Comparison of ENCODE assay signal across 9 cellular contexts in the genomic region with DNA sequence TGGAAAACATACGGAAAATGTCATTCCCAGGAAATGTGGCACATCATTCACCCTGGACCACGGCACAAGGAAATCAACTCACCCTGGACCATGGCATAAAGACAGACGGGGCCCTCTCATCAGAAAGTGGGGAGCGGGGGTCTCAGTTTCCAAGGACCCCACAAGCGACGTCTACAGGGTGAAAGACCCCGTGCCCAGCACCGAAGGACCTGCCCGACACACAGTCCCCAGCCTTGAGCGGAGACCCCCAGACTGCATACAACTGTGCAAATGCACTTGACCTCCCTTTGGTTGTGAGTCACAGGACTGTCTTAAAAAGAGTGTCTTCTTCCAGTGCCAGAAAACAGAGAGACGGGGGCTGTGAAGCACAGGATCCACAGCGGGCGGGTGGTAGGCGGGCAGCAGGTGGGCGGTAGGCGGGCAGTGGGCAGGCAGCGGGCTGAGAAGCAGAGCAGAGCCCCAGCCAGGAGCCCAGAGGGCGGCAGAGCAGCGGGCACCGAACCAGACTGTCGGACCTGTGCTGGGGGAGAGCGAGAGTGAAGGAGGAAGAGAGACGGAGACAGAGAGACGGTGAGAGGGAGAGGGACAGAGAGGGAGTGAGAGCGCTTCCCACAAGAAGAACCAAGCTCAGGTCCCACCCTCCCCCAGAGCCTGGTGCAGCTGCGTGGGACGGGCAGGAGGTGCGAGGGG. TPM values are rescaled to one million over a fixed set of nuclear protein-coding genes. Genes with fewer than 3 reads are reported as not detected.
DNase-seq lines count a peak whose midpoint lies in the region; ATAC-seq and TF ChIP-seq lines count a peak whose summit lies in the region.
"Had no signal": no experiment of that assay in that cellular context is flagged by ENCODE, and none has a peak within 500 bp of the region (broad histone marks: within the 10 kb centered on the region; RNA-seq: fewer than 3 reads in every experiment).

No MANE protein-coding gene starts in this region.

- no CpG with 5 or more reads among the region's 28 CpGs for WGBS in H9 (ENCODE audit: extremely low coverage, insufficient read length, low lambda C conversion rate)

- H3K9me3 ChIP-seq in H9 (ENCODE audit: control insufficient read depth, low read depth, low read length) = no peaks in the 10 kb centered on the region

- no peak overlapping the region for H4K91ac ChIP-seq in H9 (ENCODE audit: insufficient read length, low read depth, low read length)

- H3K9me3 Mint-ChIP-seq in stimulated activated naive CD8-positive, alpha-beta T cell treated with anti-CD3 and anti-CD28 coated beads, Interleukin-15, Interleukin-2, amounts not matched to agents 100 ng/mL and 50 ng/mL, for 24 hours = no peaks in the 10 kb centered on the region
- no peaks in the 10 kb centered on the region for H3K9me3 Mint-ChIP-seq in effector memory CD8-positive, alpha-beta T cell
- H3K9me3 Mint-ChIP-seq in nephron progenitor cell (no peaks in the 10 kb centered on the region), H9 (peaks cover 3 to 6% of the 10 kb centered on the region in 2 experiments; a peak in 3 of 5 replicates)

- no peaks in the 10 kb centered on the region for H4K20me1 ChIP-seq in H9 (ENCODE audit: control insufficient read depth, insufficient read depth, insufficient read length)

- no peak overlapping the region; the same call in 1 of the 2 replicates for H3K14ac ChIP-seq in H9 (ENCODE audit: insufficient read depth, low read length)

- no peak overlapping the region for H2BK5ac ChIP-seq in H9 (ENCODE audit: insufficient read length, low read length)

- H2BK20ac ChIP-seq in H9 (ENCODE audit: low read depth, low read length, poor library complexity, severe bottlenecking) = no peak overlapping the region

- H3K23me2 ChIP-seq in H9 (ENCODE audit: insufficient read length, low read depth, low read length, poor library complexity, severe bottlenecking) = no peaks in the 10 kb centered on the region

- H3K4me1 Mint-ChIP-seq in stimulated activated naive CD8-positive, alpha-beta T cell treated with anti-CD3 and anti-CD28 coated beads, Interleukin-15, Interleukin-2, amounts not matched to agents 100 ng/mL and 50 ng/mL, for 24 hours (ENCODE audit: low read depth) = peaks cover 65% of the 10 kb centered on the region
- H3K4me1 Mint-ChIP-seq in effector memory CD8-positive, alpha-beta T cell (ENCODE audit: low read depth in 2 of 2) = peaks cover 53 to 61% of the 10 kb centered on the region in 2 donors
- H3K4me1 Mint-ChIP-seq in nephron progenitor cell (peaks cover 40% of the 10 kb centered on the region), H9 (peaks cover 9 to 18% of the 10 kb centered on the region in 2 experiments)

- TF ChIP-seq CTCF in nephron progenitor cell (IDR thresholded peaks at IDR 0.05) = no peak
- no peak for TF ChIP-seq CTCF in H9 (conservative IDR thresholded peaks at IDR 0.05)

- no peak overlapping the region for H2BK12ac ChIP-seq in H9 (ENCODE audit: insufficient read length, low read depth, low read length)

- no peak for ATAC-seq in stimulated activated naive CD8-positive, alpha-beta T cell treated with anti-CD3 and anti-CD28 coated beads, Interleukin-15, Interleukin-2, amounts not matched to agents 100 U/mL and 50 U/mL, for 24 hours
- no peak for ATAC-seq in effector memory CD8-positive, alpha-beta T cell (replicated peaks)
- ATAC-seq in HG03520 (IDR thresholded peaks at IDR 0.05; ENCODE audit: unreplicated experiment) = no peak

- H3K9ac ChIP-seq in H9 (ENCODE audit: extremely low read depth, insufficient read length, low read length) = no peak overlapping the region

- H3K18ac ChIP-seq in H9 (ENCODE audit: insufficient read length, low read depth, low read length) = no peak overlapping the region

- no peak overlapping the region for H2AFZ ChIP-seq in H9 (ENCODE audit: low read length)

- H3K23ac ChIP-seq in H9 (ENCODE audit: insufficient read length, low read depth, low read length) = no peak overlapping the region

- H2AK5ac ChIP-seq in H9 (ENCODE audit: insufficient read length, low read length) = no peak overlapping the region

- no peak overlapping the region for H4K8ac ChIP-seq in H9 (replicated peaks; ENCODE audit: insufficient read length, low read depth, low read length)

- no peak overlapping the region for H3K27ac ChIP-seq in H9 (ENCODE audit: insufficient read length, low read depth, low read length)

- no peak overlapping the region for H3K4me3 Mint-ChIP-seq in stimulated activated naive CD8-positive, alpha-beta T cell treated with anti-CD3 and anti-CD28 coated beads, Interleukin-15, Interleukin-2, amounts not matched to agents 100 ng/mL and 50 ng/mL, for 24 hours
- peak overlapping the region; percentile 21 to 53 for H3K4me3 Mint-ChIP-seq in effector memory CD8-positive, alpha-beta T cell
- H3K4me3 Mint-ChIP-seq in nephron progenitor cell = no peak overlapping the region
- H3K4me3 Mint-ChIP-seq in H9 = no peak overlapping the region

- no peaks in the 10 kb centered on the region for H3K27me3 ChIP-seq in H9 (ENCODE audit: insufficient read depth, low read length)

- no peak overlapping the region for H3T11ph ChIP-seq in H9 (ENCODE audit: low read length)

- H3K27ac Mint-ChIP-seq in stimulated activated naive CD8-positive, alpha-beta T cell treated with anti-CD3 and anti-CD28 coated beads, Interleukin-15, Interleukin-2, amounts not matched to agents 100 ng/mL and 50 ng/mL, for 24 hours = peak overlapping the region; percentile 41
- H3K27ac Mint-ChIP-seq in effector memory CD8-positive, alpha-beta T cell = peak overlapping the region; percentile 62 to 83
- H3K27ac Mint-ChIP-seq in nephron progenitor cell = peak overlapping the region; percentile 45
- peak overlapping the region in 1 of 3 experiments; percentile 15; a peak in 2 of 7 replicates for H3K27ac Mint-ChIP-seq in H9

- peaks cover 3% of the 10 kb centered on the region for H3K36me3 Mint-ChIP-seq in stimulated activated naive CD8-positive, alpha-beta T cell treated with anti-CD3 and anti-CD28 coated beads, Interleukin-15, Interleukin-2, amounts not matched to agents 100 ng/mL and 50 ng/mL, for 24 hours (ENCODE audit: low read depth)
- peaks cover 69% of the 10 kb centered on the region for H3K36me3 Mint-ChIP-seq in effector memory CD8-positive, alpha-beta T cell (ENCODE audit: insufficient read depth)
- H3K36me3 Mint-ChIP-seq in nephron progenitor cell (ENCODE audit: low read depth) = no peaks in the 10 kb centered on the region
- no peaks in the 10 kb centered on the region; a peak in 3 of 7 replicates for H3K36me3 Mint-ChIP-seq in H9 (ENCODE audit: insufficient read depth in 1 of 3, low read depth in 3 of 3)

- H2BK15ac ChIP-seq in H9 (ENCODE audit: low read depth, low read length) = no peak overlapping the region

- H2BK120ac ChIP-seq in H9 (ENCODE audit: low read depth, low read length, poor library complexity, severe bottlenecking) = no peak overlapping the region

- no peak overlapping the region for H3K4ac ChIP-seq in H9 (ENCODE audit: low read depth, low read length)

- H4K5ac ChIP-seq in H9 (ENCODE audit: insufficient read length, low read depth, low read length) = no peak overlapping the region

- H3K4me1 ChIP-seq in H9 (ENCODE audit: insufficient read depth, low read length) = no peaks in the 10 kb centered on the region

- no peaks in the 10 kb centered on the region; the same call in 1 of the 2 replicates for H3K79me2 ChIP-seq in H9 (ENCODE audit: insufficient read depth, low read length)

- H3K56ac ChIP-seq in H9 (ENCODE audit: insufficient read length, low read depth, low read length) = no peak overlapping the region

- no peaks in the 10 kb centered on the region for H3K27me3 Mint-ChIP-seq in stimulated activated naive CD8-positive, alpha-beta T cell treated with anti-CD3 and anti-CD28 coated beads, Interleukin-15, Interleukin-2, amounts not matched to agents 100 ng/mL and 50 ng/mL, for 24 hours
- H3K27me3 Mint-ChIP-seq in effector memory CD8-positive, alpha-beta T cell = no peaks in the 10 kb centered on the region
- H3K27me3 Mint-ChIP-seq in nephron progenitor cell (ENCODE audit: low read depth, poor library complexity) = peaks cover 3% of the 10 kb centered on the region
- no peaks in the 10 kb centered on the region for H3K27me3 Mint-ChIP-seq in H9 (ENCODE audit: low read depth)

- no peaks in the 10 kb centered on the region for H3K79me1 ChIP-seq in H9 (ENCODE audit: insufficient read depth, low read depth, low read length, poor library complexity, severe bottlenecking)

- DNase-seq in stimulated activated naive CD8-positive, alpha-beta T cell treated with anti-CD3 and anti-CD28 coated beads, Interleukin-15, Interleukin-2, amounts not matched to agents 100 U/mL and 50 U/mL, for 24 hours = no peak
- DNase-seq in effector memory CD8-positive, alpha-beta T cell = no peak
- DNase-seq in nephron progenitor cell (peak; percentile 0), H9 (no peak), NCI-H2107 (lab: John Stamatoyannopoulos, UW) (no peak), EL (no peak)
- DNase-seq: central memory CD4-positive, alpha-beta T cell had no signal

- H3K4me2 ChIP-seq in H9 (ENCODE audit: insufficient read depth, insufficient read length, low read length) = no peak overlapping the region

RNA-seq across cellular contexts. Expression of a gene that starts 30.4 kb away (rescaled TPM):
- 11.7 and 12.3 TPM in 2 replicates for total RNA-seq in H9 (2021)

Comparison
In these comparisons a context has a peak if more than half of its experiments do, and no peak if none do; other contexts are left out.
1. H3K4me3 Mint-ChIP-seq: peak in effector memory CD8-positive, alpha-beta T cell (2 of 2); none in stimulated activated naive CD8-positive, alpha-beta T cell treated with anti-CD3 and anti-CD28 coated beads, Interleukin-15, Interleukin-2, amounts not matched to agents 100 ng/mL and 50 ng/mL, for 24 hours (single experiment), nephron progenitor cell (single experiment) and H9 (0 of 2).